Comparison of ENCODE assay signal across 1 cellular context in the genomic region with DNA sequence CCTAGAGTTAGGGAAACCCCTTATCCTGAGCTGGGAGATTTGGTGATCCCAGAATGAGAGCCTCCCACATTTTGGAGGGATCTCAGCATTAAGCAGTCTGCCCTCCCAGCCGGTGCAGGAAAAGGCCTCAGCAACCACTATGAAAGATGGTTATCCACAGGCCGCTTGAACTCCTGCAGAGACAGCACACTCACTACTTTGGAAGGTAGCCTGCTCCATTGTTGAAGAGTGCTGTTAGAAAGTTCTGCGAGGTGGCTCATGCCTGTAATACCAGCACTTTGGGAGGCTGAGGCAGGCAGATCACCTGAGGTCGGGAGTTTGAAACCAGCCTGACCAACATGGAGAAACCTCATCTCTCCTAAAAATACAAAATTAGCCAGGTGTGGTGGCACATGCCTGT. TPM values are rescaled to one million over a fixed set of nuclear protein-coding genes. Genes with fewer than 3 reads are reported as not detected.
"Had no signal": no experiment of that assay in that cellular context is flagged by ENCODE, and none has a peak within 500 bp of the region (broad histone marks: within the 10 kb centered on the region; RNA-seq: fewer than 3 reads in every experiment).

No MANE protein-coding gene starts in this region.

RNA-seq across cellular contexts. Expression of a gene that starts 48.8 kb away (rescaled TPM):
- total RNA-seq: G401 had no signal
